21 cellular contexts compared by ENCODE assay signal in genomic region chr7:79786187-79786586, GRCh38.
DNase-seq lines count a peak whose midpoint lies in the region; ATAC-seq, FAIRE-seq and TF ChIP-seq lines count a peak whose summit lies in the region.
"Had no signal": no experiment of that assay in that cellular context is flagged by ENCODE, and none has a peak within 500 bp of the region (broad histone marks: within the 10 kb centered on the region; RNA-seq: fewer than 3 reads in every experiment).

No MANE protein-coding gene starts in this region.

- H3K9ac ChIP-seq in H1 (replicated peaks in 1 of 4; ENCODE audit: extremely low read depth in 1 of 4, low read depth in 3 of 4, low read length in 3 of 4), result no peak overlapping the region
- H3K9ac ChIP-seq: BLaER1 treated with 17β-estradiol and CSF1 and Interleukin-3, amounts not matched to agents 10 nM and 100 nM; SK-N-SH had no signal

- H4K20me1 ChIP-seq in H1 (replicated peaks in 1 of 2; ENCODE audit: control insufficient read depth in 1 of 2, insufficient read depth in 2 of 2, low read length in 2 of 2), result no peaks in the 10 kb centered on the region
- H4K20me1 ChIP-seq: BLaER1 treated with 17β-estradiol and CSF1 and Interleukin-3, amounts not matched to agents 10 nM and 100 nM had no signal

- DNase-seq in NCI-H2227 (lab: John Stamatoyannopoulos, UW; ENCODE audit: unreplicated experiment) (peak; percentile 12), NCI-H2227 treated with DMSO at 0.1 percent for 48 hours (lab: John Stamatoyannopoulos, UW) (no peak), H1 (ENCODE audit: low read depth in 1 of 2, low spot score in 2 of 2) (no peak), iris pigment epithelial cell (ENCODE audit: low read depth) (peak; percentile 80), left ventricle myocardium inferior (no peak), head of caudate nucleus (no peak)
- no peak for DNase-seq in stimulated activated CD4-positive, alpha-beta T cell treated with anti-CD3 and anti-CD28 coated beads, Interleukin-4, amount 100 ng/mL, for 1 hour
- DNase-seq: DND-41, GDM1, H7, KBM-7, NCI-H1048, NCI-H2081 treated with DMSO at 0.1 percent for 48 hours, NCI-H524, SK-N-SH had no signal

- no peak overlapping the region for H3K27ac ChIP-seq in H1 (ENCODE audit: low read depth, low read length)
- H3K27ac ChIP-seq in left ventricle myocardium inferior (replicated peaks), result no peak overlapping the region
- H3K27ac ChIP-seq: 22Rv1; BLaER1 treated with 17β-estradiol and CSF1 and Interleukin-3, amounts not matched to agents 10 nM and 100 nM had no signal

- H3K79me1 ChIP-seq in H1 (ENCODE audit: low read depth, low read length), result no peaks in the 10 kb centered on the region

- no peak for TF ChIP-seq EP300 in H1 (IDR thresholded peaks at IDR 0.05; ENCODE audit: borderline replicate concordance in 1 of 2, low read depth in 2 of 2, low read length in 2 of 2)

- no peak for TF ChIP-seq CTCF in H1 (IDR thresholded peaks at IDR 0.05; ENCODE audit: control extremely low read depth in 1 of 3, insufficient read depth in 1 of 3, low read depth in 1 of 3, low read length in 3 of 3)
- TF ChIP-seq CTCF in left ventricle myocardium inferior (IDR thresholded peaks at IDR 0.05; ENCODE audit: borderline replicate concordance), result no peak

- H3K4me1 ChIP-seq in H1 (replicated peaks in 1 of 4; ENCODE audit: control insufficient read depth in 3 of 4, insufficient read depth in 4 of 4, low read length in 3 of 4) (no peaks in the 10 kb centered on the region), left ventricle myocardium inferior (no peaks in the 10 kb centered on the region)
- H3K4me1 ChIP-seq: BLaER1 treated with 17β-estradiol and CSF1 and Interleukin-3, amounts not matched to agents 10 nM and 100 nM had no signal

- H3K36me3 ChIP-seq in H1 (ENCODE audit: control insufficient read depth in 2 of 4, insufficient read depth in 4 of 4, low read length in 3 of 4), result no peaks in the 10 kb centered on the region
- no peaks in the 10 kb centered on the region for H3K36me3 ChIP-seq in left ventricle myocardium inferior
- H3K36me3 ChIP-seq: BLaER1 treated with 17β-estradiol and CSF1 and Interleukin-3, amounts not matched to agents 10 nM and 100 nM had no signal

- POLR2A ChIA-PET in H1 (lab: Charles Lee; ENCODE audit: partially characterized antibody), result no interaction called here

- H3K9me3 ChIP-seq in H1 (ENCODE audit: insufficient read depth in 2 of 2, low read depth in 1 of 2, low read length in 1 of 2), result no peaks in the 10 kb centered on the region
- peaks cover 3% of the 10 kb centered on the region for H3K9me3 ChIP-seq in left ventricle myocardium inferior (replicated peaks)
- H3K9me3 ChIP-seq: BLaER1 treated with 17β-estradiol and CSF1 and Interleukin-3, amounts not matched to agents 10 nM and 100 nM; SK-N-SH had no signal

- intact Hi-C loops in left ventricle myocardium inferior (cut with micrococcal nuclease), result no loop called here
- intact Hi-C loops in head of caudate nucleus (cut with DNase I), result no loop called here

- no peak overlapping the region for H4K91ac ChIP-seq in H1 (replicated peaks; ENCODE audit: insufficient read length, low read length)

- ATAC-seq in activated CD4-positive, CD25-positive, alpha-beta regulatory T cell treated with anti-CD3 and anti-CD28 coated beads, Interleukin-2, amount 50 U/mL, for 24 hours, result no peak
- ATAC-seq: Panc1, Right ventricle myocardium inferior had no signal

- H3K14ac ChIP-seq in H1 (ENCODE audit: insufficient read length), result no peak overlapping the region

- H3K23ac ChIP-seq in H1 (ENCODE audit: insufficient read length), result no peak overlapping the region

- 87% methylated on average over 5 of the region's 5 CpGs; no CpG with 5 or more reads in 1 of the 2 experiments for WGBS in H1 (ENCODE audit: extremely low coverage in 1 of 2, insufficient coverage in 1 of 2, insufficient read length in 1 of 2, insufficient replicate concordance in 2 of 2, low coverage in 1 of 2, low lambda C conversion rate in 2 of 2, missing lambda C conversion rate in 1 of 2), 2 experiments

- TF ChIP-seq POLR2A in H1 (IDR thresholded peaks at IDR 0.05; ENCODE audit: control extremely low read depth in 1 of 2, low read depth in 2 of 2, low read length in 2 of 2), result no peak

- FAIRE-seq in H1 (lab: Jason Lieb, UNC), result no peak
- FAIRE-seq: GM12891 had no signal

- H2BK15ac ChIP-seq in H1 (ENCODE audit: low read length), result no peak overlapping the region

- no peak overlapping the region for H3K4me2 ChIP-seq in H1 (ENCODE audit: insufficient read depth in 1 of 2, low read depth in 2 of 2, low read length in 2 of 2)
- H3K4me2 ChIP-seq: BLaER1 treated with 17β-estradiol and CSF1 and Interleukin-3, amounts not matched to agents 10 nM and 100 nM; SK-N-SH had no signal

- H3K4me3 ChIP-seq in H1 (ENCODE audit: extremely low read depth in 1 of 4, insufficient read depth in 2 of 4, low read depth in 3 of 4, low read length in 4 of 4), result no peak overlapping the region
- no peak overlapping the region for H3K4me3 ChIP-seq in left ventricle myocardium inferior
- H3K4me3 ChIP-seq: BLaER1 treated with 17β-estradiol and CSF1 and Interleukin-3, amounts not matched to agents 10 nM and 100 nM had no signal

- CTCF ChIA-PET in H1 (lab: Charles Lee; ENCODE audit: partially characterized antibody), result interaction anchor here (0.7 kb wide), 1 partner anchor 10 kb away, joined by 3 read pairs; no protein-coding TSS in a partner anchor

- H3K23me2 ChIP-seq in H1 (ENCODE audit: low read depth, low read length), result no peaks in the 10 kb centered on the region

- H2BK12ac ChIP-seq in H1 (ENCODE audit: low read depth, low read length), result no peak overlapping the region

- no peak overlapping the region for H4K8ac ChIP-seq in H1 (ENCODE audit: extremely low read depth, insufficient read depth, low read length)

- H3K27me3 ChIP-seq in H1 (replicated peaks in 1 of 4; ENCODE audit: control insufficient read depth in 3 of 4, extremely low read depth in 1 of 4, insufficient read depth in 3 of 4, low read length in 3 of 4), result no peaks in the 10 kb centered on the region
- no peaks in the 10 kb centered on the region for H3K27me3 ChIP-seq in left ventricle myocardium inferior (ENCODE audit: low read depth)
- H3K27me3 ChIP-seq: BLaER1 treated with 17β-estradiol and CSF1 and Interleukin-3, amounts not matched to agents 10 nM and 100 nM had no signal

- H3K18ac ChIP-seq in H1 (ENCODE audit: extremely low read depth, low read length), result no peak overlapping the region

- H2BK120ac ChIP-seq in H1 (replicated peaks; ENCODE audit: low read depth, low read length), result no peak overlapping the region

- H3K79me2 ChIP-seq in H1 (ENCODE audit: control insufficient read depth in 1 of 2, insufficient read depth in 2 of 2, low read length in 2 of 2), result no peaks in the 10 kb centered on the region

- H2AK5ac ChIP-seq in H1 (ENCODE audit: low read depth, low read length), result no peak overlapping the region

- no peak for TF ChIP-seq RAD21 in H1 (IDR thresholded peaks at IDR 0.05 in 1 of 2, conservative IDR thresholded peaks at IDR 0.05 in 1 of 2; ENCODE audit: low read depth in 2 of 2, low read length in 2 of 2)

- no peak overlapping the region for H3K4ac ChIP-seq in H1 (replicated peaks; ENCODE audit: insufficient read length, low read depth, low read length)

- 0 out of 2 replicates have a peak overlapping the region, but pooled peaks have one; percentile 40 for H2AFZ ChIP-seq in H1 (ENCODE audit: low read length)

- H2BK5ac ChIP-seq in H1 (ENCODE audit: low read depth, low read length), result no peak overlapping the region

- H2BK20ac ChIP-seq in H1 (ENCODE audit: low read length), result no peak overlapping the region

- H3K56ac ChIP-seq in H1 (replicated peaks; ENCODE audit: insufficient read length, low read depth, low read length), result no peak overlapping the region

- no peak overlapping the region for H4K5ac ChIP-seq in H1 (ENCODE audit: insufficient read length, low read depth, low read length)

TF ChIP-seq in H1, 55 proteins besides CTCF, POLR2A, EP300 and RAD21:
- TF ChIP-seq RFX5 (IDR thresholded peaks at IDR 0.05; ENCODE audit: borderline replicate concordance, low read depth, low read length) (no peak), SP2 (IDR thresholded peaks at IDR 0.05; ENCODE audit: low read length) (no peak)

Comparison
In these comparisons a context has a peak if more than half of its experiments do, and no peak if none do; other contexts are left out.
1. DNase-seq: peak in NCI-H2227 (single experiment) and iris pigment epithelial cell (single experiment); none in NCI-H2227 treated with DMSO at 0.1 percent for 48 hours (single experiment), H1 (0 of 2), left ventricle myocardium inferior (single experiment), stimulated activated CD4-positive, alpha-beta T cell treated with anti-CD3 and anti-CD28 coated beads, Interleukin-4, amount 100 ng/mL, for 1 hour (single experiment) and head of caudate nucleus (0 of 42).